In genomic region chr15:59247364-59247763, GRCh38 we compare ENCODE assay signal across 8 cellular contexts. TPM values are rescaled to one million over a fixed set of nuclear protein-coding genes. Genes with fewer than 3 reads are reported as not detected.
A peak's percentile ranks its signal among the peaks of the same experiment; 100 is the strongest.
DNase-seq lines count a peak whose midpoint lies in the region; ATAC-seq and TF ChIP-seq lines count a peak whose summit lies in the region.

No MANE protein-coding gene starts in this region.

- intact Hi-C loops in activated CD4-positive, alpha-beta T cell treated with anti-CD3 and anti-CD28 coated beads for 36 hours (cut with DNase I, micrococcal nuclease) = loop anchor here (1.0 to 10.0 kb wide), 6 partner anchors 125 to 281 kb away; partner anchors contain the start of gene MYO1E (in 2 of the 2)

- peak; percentile 48 for DNase-seq in NCI-H748 (lab: John Stamatoyannopoulos, UW; ENCODE audit: unreplicated experiment)
- no peak for DNase-seq in NCI-H748 treated with DMSO at 0.1 percent for 48 hours (lab: John Stamatoyannopoulos, UW)
- DNase-seq in NCI-H1694 treated with DMSO at 0.1 percent for 48 hours (lab: John Stamatoyannopoulos, UW) = peak; percentile 45
- DNase-seq in activated CD4-positive, alpha-beta T cell treated with anti-CD3 and anti-CD28 coated beads for 36 hours = peak; percentile 66
- peak; percentile 85 for DNase-seq in dermis blood vessel endothelial cell
- peak; percentile 61 for DNase-seq in lung (ENCODE audit: low spot score)
- peak; percentile 28 for DNase-seq in stimulated activated CD8-positive, alpha-beta memory T cell treated with anti-CD3 and anti-CD28 coated beads, Interleukin-4, amount 100 ng/mL, for 24 hours (ENCODE audit: low read depth)

- H3K36me3 ChIP-seq in lung (ENCODE audit: control insufficient read depth in 2 of 2, insufficient read depth in 2 of 2, low read length in 2 of 2) = peaks cover 2 to 5% of the 10 kb centered on the region in 2 donors

- no peak overlapping the region for H3K27ac Mint-ChIP-seq in activated CD4-positive, alpha-beta T cell treated with anti-CD3 and anti-CD28 coated beads for 36 hours

- no peak for TF ChIP-seq CTCF in lung (IDR thresholded peaks at IDR 0.05; ENCODE audit: control extremely low read depth, extremely low read depth)

- H3K9me3 ChIP-seq in lung (ENCODE audit: control insufficient read depth in 2 of 2, insufficient read depth in 1 of 2, low read length in 1 of 2) = no peaks in the 10 kb centered on the region

- H3K27ac ChIP-seq in lung (ENCODE audit: low read depth in 1 of 2, low read length in 1 of 2) = no peak overlapping the region

- no peaks in the 10 kb centered on the region for H3K36me3 Mint-ChIP-seq in activated CD4-positive, alpha-beta T cell treated with anti-CD3 and anti-CD28 coated beads for 36 hours (ENCODE audit: low read depth)

- peak; percentile 55 for ATAC-seq in activated CD4-positive, alpha-beta T cell treated with anti-CD3 and anti-CD28 coated beads for 36 hours
- no peak for ATAC-seq in lung (ENCODE audit: insufficient read depth, low FRiP score)
- no peak for ATAC-seq in GM19023 (IDR thresholded peaks at IDR 0.05; ENCODE audit: unreplicated experiment)

- CTCF ChIA-PET in activated CD4-positive, alpha-beta T cell treated with anti-CD3 and anti-CD28 coated beads for 36 hours (lab: Charles Lee) = interaction anchor here (0.7 to 4.9 kb wide), 16 partner anchors 8 to 289 kb away, joined by 3 to 44 read pairs (median 4); no protein-coding TSS in a partner anchor

- no peaks in the 10 kb centered on the region for H3K27me3 ChIP-seq in lung (ENCODE audit: control insufficient read depth, insufficient read depth)

- H3K9me3 Mint-ChIP-seq in activated CD4-positive, alpha-beta T cell treated with anti-CD3 and anti-CD28 coated beads for 36 hours (ENCODE audit: low read depth) = no peaks in the 10 kb centered on the region

- no peaks in the 10 kb centered on the region for H3K27me3 Mint-ChIP-seq in activated CD4-positive, alpha-beta T cell treated with anti-CD3 and anti-CD28 coated beads for 36 hours

- WGBS in lung, 2 donors = 8 to 10% methylated on average over 2 of the region's 2 CpGs

- no peaks in the 10 kb centered on the region for H3K4me1 ChIP-seq in lung (ENCODE audit: control insufficient read depth in 2 of 2, insufficient read depth in 2 of 2, low read length in 2 of 2)

- H3K4me3 ChIP-seq in lung = no peak overlapping the region

- H3K4me1 Mint-ChIP-seq in activated CD4-positive, alpha-beta T cell treated with anti-CD3 and anti-CD28 coated beads for 36 hours = peaks cover 3% of the 10 kb centered on the region

- H3K4me3 Mint-ChIP-seq in activated CD4-positive, alpha-beta T cell treated with anti-CD3 and anti-CD28 coated beads for 36 hours = no peak overlapping the region

- POLR2A ChIA-PET in activated CD4-positive, alpha-beta T cell treated with anti-CD3 and anti-CD28 coated beads for 36 hours (lab: Charles Lee) = no interaction called here

RNA-seq across cellular contexts. Expression of gene LDHAL6B, which starts 40.7 kb away (rescaled TPM):
- total RNA-seq in activated CD4-positive, alpha-beta T cell treated with anti-CD3 and anti-CD28 coated beads for 36 hours = not detected
- total RNA-seq in dermis blood vessel endothelial cell (not detected in 2 replicates), lung (not detected)
- polyA plus RNA-seq in lung = under 1 TPM in 1 of 2 donors, not detected in 1; 0.05 TPM
